2 cellular contexts compared by ENCODE assay signal in the genomic region with DNA sequence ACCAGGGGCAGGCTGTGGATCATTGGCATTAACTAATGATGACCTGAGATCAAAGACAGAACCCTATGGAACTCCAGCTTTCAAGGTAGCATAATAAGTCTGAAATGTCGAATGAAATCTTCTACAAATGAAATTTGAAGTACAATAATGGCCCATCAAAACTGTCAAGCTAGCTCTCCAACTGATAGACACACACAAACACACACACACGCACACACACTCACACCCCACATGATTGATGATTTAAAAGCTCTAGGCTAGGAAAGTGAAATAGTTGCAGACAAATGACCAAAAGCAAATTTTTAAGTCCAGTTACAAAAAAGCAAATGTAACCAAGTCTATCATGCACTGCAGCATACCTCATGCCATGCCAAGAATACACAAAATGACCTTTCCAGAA.
TF ChIP-seq lines count a peak whose summit lies in the region.

No MANE protein-coding gene starts in this region.

TF ChIP-seq in H1, 55 proteins besides CTCF, POLR2A, EP300 and RAD21:
- TF ChIP-seq TAF7 (optimal IDR thresholded peaks at IDR 0.05; ENCODE audit: borderline replicate concordance, low read depth, low read length) (no peak), JUN (IDR thresholded peaks at IDR 0.05; ENCODE audit: low read depth, low read length) (no peak), TCF12 (IDR thresholded peaks at IDR 0.05; ENCODE audit: low read depth, low read length) (no peak), JUND (IDR thresholded peaks at IDR 0.05; ENCODE audit: low read length) (no peak), HDAC6 (IDR thresholded peaks at IDR 0.05; ENCODE audit: low read depth, low read length) (no peak), SIN3A (conservative IDR thresholded peaks at IDR 0.05 in 1 of 2, IDR thresholded peaks at IDR 0.05 in 1 of 2; ENCODE audit: low read depth in 1 of 2, low read length in 2 of 2) (no peak), KDM4A (IDR thresholded peaks at IDR 0.05; ENCODE audit: low read depth, low read length, severe bottlenecking) (no peak), CHD2 (IDR thresholded peaks at IDR 0.05; ENCODE audit: low read length) (no peak), SP1 (IDR thresholded peaks at IDR 0.05; ENCODE audit: low read depth, low read length) (no peak), SIX5 (IDR thresholded peaks at IDR 0.05; ENCODE audit: low read depth, low read length) (no peak), NANOG (IDR thresholded peaks at IDR 0.05; ENCODE audit: insufficient read depth, low read depth, low read length, poor library complexity, severe bottlenecking) (no peak), BRCA1 (IDR thresholded peaks at IDR 0.05; ENCODE audit: low read depth, low read length) (no peak), ASH2L (IDR thresholded peaks at IDR 0.05; ENCODE audit: low read length) (no peak)
- TF ChIP-seq, protein P1, sequence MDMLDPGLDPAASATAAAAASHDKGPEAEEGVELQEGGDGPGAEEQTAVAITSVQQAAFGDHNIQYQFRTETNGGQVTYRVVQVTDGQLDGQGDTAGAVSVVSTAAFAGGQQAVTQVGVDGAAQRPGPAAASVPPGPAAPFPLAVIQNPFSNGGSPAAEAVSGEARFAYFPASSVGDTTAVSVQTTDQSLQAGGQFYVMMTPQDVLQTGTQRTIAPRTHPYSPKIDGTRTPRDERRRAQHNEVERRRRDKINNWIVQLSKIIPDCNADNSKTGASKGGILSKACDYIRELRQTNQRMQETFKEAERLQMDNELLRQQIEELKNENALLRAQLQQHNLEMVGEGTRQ (IDR thresholded peaks at IDR 0.05; ENCODE audit: low read length) = no peak

TF ChIP-seq in neural cell, 6 proteins besides CTCF, POLR2A, EP300 and RAD21:
- TF ChIP-seq POLR2AphosphoS5 (IDR thresholded peaks at IDR 0.05) = peak; percentile 78
- no peak for TF ChIP-seq TAF1 (IDR thresholded peaks at IDR 0.05; ENCODE audit: low read depth)
